Comparison of ENCODE assay signal across 1 cellular context in the genomic region with DNA sequence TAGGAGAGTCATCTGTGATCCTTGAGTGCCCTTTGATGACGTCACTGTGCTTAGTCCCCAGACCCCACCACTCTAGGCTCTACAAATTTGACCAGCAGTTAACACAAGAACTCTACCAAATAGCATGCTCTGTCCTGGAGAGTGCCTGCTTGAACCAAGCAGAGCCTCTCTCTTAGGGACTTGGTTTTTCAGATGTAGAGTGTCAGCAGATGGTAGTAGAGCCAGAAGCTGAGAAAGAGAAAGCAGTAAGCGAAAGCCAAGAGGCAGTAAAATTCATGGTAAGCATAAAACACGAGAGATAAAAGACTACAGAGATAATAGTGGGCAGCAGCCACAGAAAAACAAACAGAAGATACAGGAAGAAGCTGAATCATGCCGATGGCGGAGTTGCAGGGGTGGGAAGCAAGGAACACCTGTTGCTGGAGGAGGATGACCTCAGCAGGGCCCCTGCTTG.
TF ChIP-seq lines count a peak whose summit lies in the region.

No MANE protein-coding gene starts in this region.

TF ChIP-seq in K562, 482 proteins besides CTCF, POLR2A, EP300 and RAD21 (continued from another document):
- TF ChIP-seq JUND (IDR thresholded peaks at IDR 0.05; ENCODE audit: borderline replicate concordance, low read depth, low read length) (peak; percentile 61; the same call in 1 of the 2 replicates), JUND (tag; IDR thresholded peaks at IDR 0.05; ENCODE audit: borderline replicate concordance, low read depth, low read length) (peak; percentile 59), CREB5 (CRISPR knock-in tag; IDR thresholded peaks at IDR 0.05) (no peak), SMARCE1 (IDR thresholded peaks at IDR 0.05) (peak; percentile 63; the same call in 1 of the 2 replicates), ZNF444 (CRISPR knock-in tag; IDR thresholded peaks at IDR 0.05) (no peak), MAFF (IDR thresholded peaks at IDR 0.05; ENCODE audit: low read length) (peak; percentile 63; the same call in 1 of the 2 replicates), ZNF324 (CRISPR knock-in tag; IDR thresholded peaks at IDR 0.05) (no peak), ZNF316 (IDR thresholded peaks at IDR 0.05) (peak; percentile 92), ZNF830 (CRISPR knock-in tag; IDR thresholded peaks at IDR 0.05) (no peak), SMARCA4 (IDR thresholded peaks at IDR 0.05) (peak; percentile 67; the same call in 1 of the 2 replicates), SOX6 (IDR thresholded peaks at IDR 0.05) (peak; percentile 81), XRCC4 (IDR thresholded peaks at IDR 0.05; ENCODE audit: extremely low read depth, insufficient read depth, insufficient read length) (no peak), TAL1 (IDR thresholded peaks at IDR 0.05) (peak; percentile 55), NCOR1 (IDR thresholded peaks at IDR 0.05) (peak; percentile 41; the same call in 1 of the 2 replicates), MAFG (tag; conservative IDR thresholded peaks at IDR 0.05) (peak; percentile 89), NFIC (IDR thresholded peaks at IDR 0.05) (peak; percentile 5; the same call in 1 of the 2 replicates), PREB (CRISPR knock-in tag; IDR thresholded peaks at IDR 0.05) (no peak), FOXA1 (IDR thresholded peaks at IDR 0.05; ENCODE audit: borderline replicate concordance) (no peak), TSHZ1 (CRISPR knock-in tag; IDR thresholded peaks at IDR 0.05) (no peak), BHLHE40 (IDR thresholded peaks at IDR 0.05; ENCODE audit: low read length) (peak; percentile 34; the same call in 1 of the 2 replicates), FOXA3 (CRISPR knock-in tag; conservative IDR thresholded peaks at IDR 0.05 in 1 of 2, IDR thresholded peaks at IDR 0.05 in 1 of 2) (peak in 1 of 2 experiments; percentile 54; a peak in 2 of 4 replicates), MTA2 (IDR thresholded peaks at IDR 0.05; ENCODE audit: low read depth) (peak; percentile 46; the same call in 1 of the 2 replicates), SP1 (CRISPR knock-in tag; IDR thresholded peaks at IDR 0.05) (no peak), MAFK (IDR thresholded peaks at IDR 0.05; ENCODE audit: low read length) (peak; percentile 56; the same call in 1 of the 2 replicates), PRDM10 (IDR thresholded peaks at IDR 0.05; ENCODE audit: partially characterized antibody) (no peak), NFE2 (IDR thresholded peaks at IDR 0.05; ENCODE audit: low read depth) (peak; percentile 77), HDGF (IDR thresholded peaks at IDR 0.05) (no peak), RCOR1 (IDR thresholded peaks at IDR 0.05; ENCODE audit: borderline replicate concordance in 1 of 2, low read depth in 2 of 2, low read length in 2 of 2) (peak in 1 of 2 experiments; percentile 64; a peak in 1 of 4 replicates), ATF7 (IDR thresholded peaks at IDR 0.05) (peak; percentile 93), POLR2G (IDR thresholded peaks at IDR 0.05; ENCODE audit: low read depth, low read length) (no peak), RBM17 (IDR thresholded peaks at IDR 0.05; ENCODE audit: borderline replicate concordance, low read depth, low read length) (no peak), MECOM (CRISPR knock-in tag; IDR thresholded peaks at IDR 0.05) (no peak), POLR2B (IDR thresholded peaks at IDR 0.05; ENCODE audit: low read depth, partially characterized antibody) (no peak), ATF1 (CRISPR knock-in tag; IDR thresholded peaks at IDR 0.05) (no peak), ATF1 (tag; IDR thresholded peaks at IDR 0.05) (peak; percentile 93), LEF1 (IDR thresholded peaks at IDR 0.05) (peak; percentile 41; the same call in 1 of the 2 replicates), CREM (IDR thresholded peaks at IDR 0.05; ENCODE audit: low read depth) (peak; percentile 56), TCFL5 (CRISPR knock-in tag; conservative IDR thresholded peaks at IDR 0.05) (no peak), ZNF583 (CRISPR knock-in tag; IDR thresholded peaks at IDR 0.05) (no peak), RBM15 (IDR thresholded peaks at IDR 0.05; ENCODE audit: insufficient read depth, low read length) (no peak)
- TF ChIP-seq, protein P1, sequence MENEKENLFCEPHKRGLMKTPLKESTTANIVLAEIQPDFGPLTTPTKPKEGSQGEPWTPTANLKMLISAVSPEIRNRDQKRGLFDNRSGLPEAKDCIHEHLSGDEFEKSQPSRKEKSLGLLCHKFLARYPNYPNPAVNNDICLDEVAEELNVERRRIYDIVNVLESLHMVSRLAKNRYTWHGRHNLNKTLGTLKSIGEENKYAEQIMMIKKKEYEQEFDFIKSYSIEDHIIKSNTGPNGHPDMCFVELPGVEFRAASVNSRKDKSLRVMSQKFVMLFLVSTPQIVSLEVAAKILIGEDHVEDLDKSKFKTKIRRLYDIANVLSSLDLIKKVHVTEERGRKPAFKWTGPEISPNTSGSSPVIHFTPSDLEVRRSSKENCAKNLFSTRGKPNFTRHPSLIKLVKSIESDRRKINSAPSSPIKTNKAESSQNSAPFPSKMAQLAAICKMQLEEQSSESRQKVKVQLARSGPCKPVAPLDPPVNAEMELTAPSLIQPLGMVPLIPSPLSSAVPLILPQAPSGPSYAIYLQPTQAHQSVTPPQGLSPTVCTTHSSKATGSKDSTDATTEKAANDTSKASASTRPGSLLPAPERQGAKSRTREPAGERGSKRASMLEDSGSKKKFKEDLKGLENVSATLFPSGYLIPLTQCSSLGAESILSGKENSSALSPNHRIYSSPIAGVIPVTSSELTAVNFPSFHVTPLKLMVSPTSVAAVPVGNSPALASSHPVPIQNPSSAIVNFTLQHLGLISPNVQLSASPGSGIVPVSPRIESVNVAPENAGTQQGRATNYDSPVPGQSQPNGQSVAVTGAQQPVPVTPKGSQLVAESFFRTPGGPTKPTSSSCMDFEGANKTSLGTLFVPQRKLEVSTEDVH (IDR thresholded peaks at IDR 0.05; ENCODE audit: low read depth, partially characterized antibody): no peak
- TF ChIP-seq, protein P2, sequence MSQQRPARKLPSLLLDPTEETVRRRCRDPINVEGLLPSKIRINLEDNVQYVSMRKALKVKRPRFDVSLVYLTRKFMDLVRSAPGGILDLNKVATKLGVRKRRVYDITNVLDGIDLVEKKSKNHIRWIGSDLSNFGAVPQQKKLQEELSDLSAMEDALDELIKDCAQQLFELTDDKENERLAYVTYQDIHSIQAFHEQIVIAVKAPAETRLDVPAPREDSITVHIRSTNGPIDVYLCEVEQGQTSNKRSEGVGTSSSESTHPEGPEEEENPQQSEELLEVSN (IDR thresholded peaks at IDR 0.05; ENCODE audit: borderline replicate concordance in 1 of 2, extremely low read depth in 1 of 2, insufficient read depth in 1 of 2, insufficient read length in 1 of 2, low read depth in 1 of 2, low read length in 1 of 2, poor library complexity in 1 of 2, severe bottlenecking in 1 of 2): no peak
- TF ChIP-seq, protein P3, sequence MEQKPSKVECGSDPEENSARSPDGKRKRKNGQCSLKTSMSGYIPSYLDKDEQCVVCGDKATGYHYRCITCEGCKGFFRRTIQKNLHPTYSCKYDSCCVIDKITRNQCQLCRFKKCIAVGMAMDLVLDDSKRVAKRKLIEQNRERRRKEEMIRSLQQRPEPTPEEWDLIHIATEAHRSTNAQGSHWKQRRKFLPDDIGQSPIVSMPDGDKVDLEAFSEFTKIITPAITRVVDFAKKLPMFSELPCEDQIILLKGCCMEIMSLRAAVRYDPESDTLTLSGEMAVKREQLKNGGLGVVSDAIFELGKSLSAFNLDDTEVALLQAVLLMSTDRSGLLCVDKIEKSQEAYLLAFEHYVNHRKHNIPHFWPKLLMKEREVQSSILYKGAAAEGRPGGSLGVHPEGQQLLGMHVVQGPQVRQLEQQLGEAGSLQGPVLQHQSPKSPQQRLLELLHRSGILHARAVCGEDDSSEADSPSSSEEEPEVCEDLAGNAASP (IDR thresholded peaks at IDR 0.05): no peak
- TF ChIP-seq, protein P4, sequence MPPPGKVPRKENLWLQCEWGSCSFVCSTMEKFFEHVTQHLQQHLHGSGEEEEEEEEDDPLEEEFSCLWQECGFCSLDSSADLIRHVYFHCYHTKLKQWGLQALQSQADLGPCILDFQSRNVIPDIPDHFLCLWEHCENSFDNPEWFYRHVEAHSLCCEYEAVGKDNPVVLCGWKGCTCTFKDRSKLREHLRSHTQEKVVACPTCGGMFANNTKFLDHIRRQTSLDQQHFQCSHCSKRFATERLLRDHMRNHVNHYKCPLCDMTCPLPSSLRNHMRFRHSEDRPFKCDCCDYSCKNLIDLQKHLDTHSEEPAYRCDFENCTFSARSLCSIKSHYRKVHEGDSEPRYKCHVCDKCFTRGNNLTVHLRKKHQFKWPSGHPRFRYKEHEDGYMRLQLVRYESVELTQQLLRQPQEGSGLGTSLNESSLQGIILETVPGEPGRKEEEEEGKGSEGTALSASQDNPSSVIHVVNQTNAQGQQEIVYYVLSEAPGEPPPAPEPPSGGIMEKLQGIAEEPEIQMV (tag; conservative IDR thresholded peaks at IDR 0.05; ENCODE audit: low read depth): no peak
